ENCODE assay signal across 28 cellular contexts in the genomic region with DNA sequence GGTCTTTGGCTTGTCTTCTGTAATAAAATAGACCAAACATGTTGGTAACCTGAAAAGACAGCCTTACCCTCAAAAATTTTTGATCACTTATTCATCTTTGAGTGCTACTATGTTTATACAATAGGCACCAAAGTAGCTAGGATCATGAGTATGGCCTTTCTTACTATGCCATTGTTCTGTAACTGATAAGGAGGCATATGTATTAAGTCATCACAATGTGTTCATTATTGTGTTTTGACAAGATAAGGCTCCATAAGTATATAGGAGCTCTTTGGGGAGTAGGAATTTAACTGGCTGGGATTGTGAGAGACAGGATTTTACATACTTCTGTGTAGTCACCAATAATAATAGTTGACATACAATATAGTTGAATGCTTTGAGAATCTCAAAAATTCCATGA. TPM values are rescaled to one million over a fixed set of nuclear protein-coding genes. Genes with fewer than 3 reads are reported as not detected.
"Had no signal": no experiment of that assay in that cellular context is flagged by ENCODE, and none has a peak within 500 bp of the region (broad histone marks: within the 10 kb centered on the region; RNA-seq: fewer than 3 reads in every experiment).

No MANE protein-coding gene starts in this region.

- H3K4me3 Mint-ChIP-seq: activated CD8-positive, alpha-beta T cell treated with anti-CD3 and anti-CD28 coated beads, Interleukin-2, amount 10 ng/mL, durations not matched to agents 7 days and 5 days; activated T-cell treated with anti-CD3 and anti-CD28 coated beads, Interleukin-2, amount 50 U/mL, for 24 hours; activated T-helper 1 cell treated with anti-CD3 and anti-CD28 coated beads, Interleukin-12 subunit alpha, Interleukin-12 subunit beta, Interleukin-2, Interleukin-4 antibody, amounts not matched to agents 30 ng/mL and 10 ng/mL and 1 ng/mL, durations not matched to agents 14 hours and 24 hours and 36 hours; T-helper 17 cell had no signal

- H3K27me3 Mint-ChIP-seq: activated T-cell treated with anti-CD3 and anti-CD28 coated beads, Interleukin-2, amount 50 U/mL, for 24 hours; T-helper 17 cell had no signal

- ATAC-seq: activated CD4-positive, CD25-positive, alpha-beta regulatory T cell treated with anti-CD3 and anti-CD28 coated beads, Interleukin-2, amount 50 U/mL, for 24 hours; activated CD8-positive, alpha-beta T cell treated with anti-CD3 and anti-CD28 coated beads, Interleukin-2, amount 10 ng/mL, durations not matched to agents 7 days and 5 days; activated naive CD4-positive, alpha-beta T cell treated with anti-CD3 and anti-CD28 coated beads, Interleukin-2, amount 50 U/mL, for 72 hours; T-helper 17 cell had no signal

- H3K36me3 Mint-ChIP-seq: activated naive CD4-positive, alpha-beta T cell treated with anti-CD3 and anti-CD28 coated beads, Interleukin-2, amount 50 U/mL, for 72 hours had no signal

- H3K9me3 Mint-ChIP-seq: activated naive CD4-positive, alpha-beta T cell treated with anti-CD3 and anti-CD28 coated beads, Interleukin-2, amount 50 U/mL, for 72 hours; activated T-cell treated with anti-CD3 and anti-CD28 coated beads, Interleukin-2, amount 50 U/mL, for 24 hours; activated T-helper 1 cell treated with anti-CD3 and anti-CD28 coated beads, Interleukin-12 subunit alpha, Interleukin-12 subunit beta, Interleukin-2, Interleukin-4 antibody, amounts not matched to agents 30 ng/mL and 10 ng/mL and 1 ng/mL, durations not matched to agents 14 hours and 24 hours and 36 hours had no signal

- H3K27ac Mint-ChIP-seq: activated CD8-positive, alpha-beta T cell treated with anti-CD3 and anti-CD28 coated beads, Interleukin-2, amount 10 ng/mL, durations not matched to agents 7 days and 5 days; activated naive CD4-positive, alpha-beta T cell treated with anti-CD3 and anti-CD28 coated beads, Interleukin-2, amount 50 U/mL, for 72 hours; activated T-cell treated with anti-CD3 and anti-CD28 coated beads, Interleukin-2, amount 50 U/mL, for 24 hours; activated T-helper 1 cell treated with anti-CD3 and anti-CD28 coated beads, Interleukin-12 subunit alpha, Interleukin-12 subunit beta, Interleukin-2, Interleukin-4 antibody, amounts not matched to agents 30 ng/mL and 10 ng/mL and 1 ng/mL, durations not matched to agents 14 hours and 24 hours and 36 hours; T-helper 17 cell had no signal

- DNase-seq: activated CD4-positive, alpha-beta T cell treated with anti-CD3 and anti-CD28 coated beads for 4 hours; activated CD4-positive, alpha-beta T cell treated with anti-CD3 and anti-CD28 coated beads, Interleukin-2, amount 50 U/mL, for 4 hours; activated CD8-positive, alpha-beta T cell treated with anti-CD3 and anti-CD28 coated beads, Interleukin-2, amount 10 ng/mL, durations not matched to agents 7 days and 5 days; activated effector memory CD4-positive, alpha-beta T cell treated with Interleukin-2 at 50 U/mL for 16 hours; activated naive CD4-positive, alpha-beta T cell; activated T-cell treated with anti-CD3 and anti-CD28 coated beads, Interleukin-2, amount 50 U/mL, for 24 hours; amygdala; brain microvascular endothelial cell; cerebellar nuclear complex; Kasumi-1; KBM-7; NCI-H1048; NCI-H146; NCI-H1930; NCI-H2171; NCI-H345; NCI-H510A; NCI-H69; NK-92 treated with Interleukin-12 subunit alpha and Interleukin-12 subunit beta, amount 100 ng/mL, for 24 hours; Peyer's patch; Right ventricle myocardium superior; SJCRH30; T-helper 17 cell; T-helper 9 cell had no signal

RNA-seq across cellular contexts. Expression of a gene that starts 0.7 kb away (rescaled TPM):
- total RNA-seq: activated CD8-positive, alpha-beta T cell treated with anti-CD3 and anti-CD28 coated beads, Interleukin-2, amount 10 ng/mL, durations not matched to agents 7 days and 5 days; activated naive CD4-positive, alpha-beta T cell treated with anti-CD3 and anti-CD28 coated beads, Interleukin-2, amount 50 U/mL, for 72 hours; activated T-helper 1 cell treated with anti-CD3 and anti-CD28 coated beads, Interleukin-12 subunit alpha, Interleukin-12 subunit beta, Interleukin-2, Interleukin-4 antibody, amounts not matched to agents 30 ng/mL and 10 ng/mL and 1 ng/mL, durations not matched to agents 14 hours and 24 hours and 36 hours; cardiac septum; Peyer's patch; Right ventricle myocardium superior; SJCRH30; T-helper 17 cell had no signal
